In the genomic region with DNA sequence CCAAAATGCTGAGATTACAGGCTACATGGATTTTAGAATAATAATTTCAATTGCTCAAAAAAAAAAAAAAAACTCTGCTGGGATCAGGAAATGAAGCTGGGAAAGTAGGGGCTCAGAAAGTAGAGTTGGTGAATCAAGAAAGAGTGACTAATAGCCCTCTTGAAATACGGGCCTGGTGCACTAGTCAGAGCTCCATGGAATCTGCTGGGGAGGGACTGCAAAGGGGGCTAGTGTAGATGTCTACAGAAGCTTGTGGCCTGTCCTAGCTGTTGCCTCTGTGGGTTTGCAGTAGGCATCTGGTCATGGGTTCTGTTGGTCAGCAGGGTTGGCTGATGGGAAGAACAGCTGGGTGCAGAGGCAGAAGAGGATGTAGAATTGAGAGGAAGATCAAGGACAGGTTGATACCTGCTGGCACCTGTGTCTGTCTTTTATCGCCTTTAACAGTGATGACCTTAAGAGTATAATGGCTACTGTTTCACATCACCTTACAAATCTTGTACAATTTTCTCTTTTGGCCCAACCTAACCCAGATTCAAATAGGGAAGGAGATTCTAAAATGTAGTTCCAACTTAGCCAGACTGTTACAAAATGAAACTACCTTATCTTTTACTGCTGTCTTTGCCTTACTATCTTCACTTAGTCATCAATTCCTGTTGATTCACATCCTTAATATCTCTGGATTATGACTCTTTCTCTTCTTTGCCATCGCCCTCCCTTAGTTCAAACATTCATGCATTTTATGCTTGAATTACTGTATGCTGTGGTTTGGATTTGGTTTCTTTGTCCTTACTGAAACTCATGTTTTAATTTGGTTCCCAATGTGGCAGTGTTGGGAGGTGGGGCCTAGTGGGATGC, we compare ENCODE assay signal across 16 cellular contexts.
DNase-seq lines count a peak whose midpoint lies in the region; ATAC-seq and TF ChIP-seq lines count a peak whose summit lies in the region.
"Had no signal": no experiment of that assay in that cellular context is flagged by ENCODE, and none has a peak within 500 bp of the region (broad histone marks: within the 10 kb centered on the region; RNA-seq: fewer than 3 reads in every experiment).

No MANE protein-coding gene starts in this region.

- H3K27me3 Mint-ChIP-seq in H9 (ENCODE audit: low read depth) = peaks cover 4% of the 10 kb centered on the region; the same call in 1 of the 2 replicates

- no peak overlapping the region for H3K27ac Mint-ChIP-seq in H9
- H3K27ac Mint-ChIP-seq: B cell had no signal

- no peak overlapping the region for H3K23ac ChIP-seq in H9 (ENCODE audit: insufficient read length, low read depth, low read length)

- H3K9me3 Mint-ChIP-seq in H9 = no peaks in the 10 kb centered on the region

- H3K27me3 ChIP-seq in brain microvascular endothelial cell (replicated peaks) = no peaks in the 10 kb centered on the region
- no peaks in the 10 kb centered on the region for H3K27me3 ChIP-seq in H9 (ENCODE audit: insufficient read depth, low read length)
- H3K27me3 ChIP-seq: ascending aorta had no signal

- DNase-seq in AG09309 (ENCODE audit: low read depth) (peak; percentile 45), LHCN-M2 (ENCODE audit: low read depth) (peak; percentile 76), brain microvascular endothelial cell (peak; percentile 71), kidney glomerular epithelial cell (lab: John Stamatoyannopoulos, UW) (peak; percentile 33), H9 (no peak), T1000 (lab: John Stamatoyannopoulos, UW) (no peak)
- DNase-seq: activated effector memory CD4-positive, alpha-beta T cell treated with Interleukin-2 at 50 U/mL for 16 hours; DMS 273 treated with DMSO at 0.1 percent for 48 hours; mucosa of descending colon; NCI-H2081; SIG-M5 had no signal

- no peak overlapping the region for H2BK120ac ChIP-seq in H9 (ENCODE audit: low read depth, low read length, poor library complexity, severe bottlenecking)

- H3K36me3 ChIP-seq in brain microvascular endothelial cell (replicated peaks) = no peaks in the 10 kb centered on the region
- H3K36me3 ChIP-seq: ascending aorta had no signal

- no peak overlapping the region for H3K4ac ChIP-seq in H9 (ENCODE audit: low read depth, low read length)

- in situ Hi-C loops in brain microvascular endothelial cell (cut with HindIII; ENCODE audit: low pct_ligation_motif_present, low sequenced_read_pairs) = no loop called here

- H4K91ac ChIP-seq in H9 (ENCODE audit: insufficient read length, low read depth, low read length) = no peak overlapping the region

- no peak overlapping the region for H2AFZ ChIP-seq in H9 (ENCODE audit: low read length)
- H2AFZ ChIP-seq: parathyroid adenoma had no signal

- H3K14ac ChIP-seq in H9 (ENCODE audit: insufficient read depth, low read length) = no peak overlapping the region

- no peaks in the 10 kb centered on the region for H3K79me2 ChIP-seq in H9 (ENCODE audit: insufficient read depth, low read length)
- H3K79me2 ChIP-seq: parathyroid adenoma had no signal

- H2BK12ac ChIP-seq in H9 (ENCODE audit: insufficient read length, low read depth, low read length) = no peak overlapping the region

- H3K9ac ChIP-seq in H9 (ENCODE audit: extremely low read depth, insufficient read length, low read length) = no peak overlapping the region
- H3K9ac ChIP-seq: parathyroid adenoma had no signal

- H2BK15ac ChIP-seq in H9 (ENCODE audit: low read depth, low read length) = no peak overlapping the region

- H3K4me1 ChIP-seq in H9 (ENCODE audit: insufficient read depth, low read length) = no peaks in the 10 kb centered on the region
- H3K4me1 ChIP-seq: ascending aorta, parathyroid adenoma had no signal

- no peak overlapping the region for H4K8ac ChIP-seq in H9 (replicated peaks; ENCODE audit: insufficient read length, low read depth, low read length)

- peaks cover 4 to 5% of the 10 kb centered on the region in 2 experiments for H3K4me1 Mint-ChIP-seq in H9
- H3K4me1 Mint-ChIP-seq: B cell had no signal

- H3K36me3 Mint-ChIP-seq in H9 (ENCODE audit: insufficient read depth in 1 of 3, low read depth in 3 of 3) = no peaks in the 10 kb centered on the region

- no peaks in the 10 kb centered on the region for H4K20me1 ChIP-seq in H9 (ENCODE audit: control insufficient read depth, insufficient read depth, insufficient read length)

- H3K27ac ChIP-seq in brain microvascular endothelial cell = peak overlapping the region; percentile 65
- H3K27ac ChIP-seq in H9 (ENCODE audit: insufficient read length, low read depth, low read length) = no peak overlapping the region
- H3K27ac ChIP-seq: ascending aorta, parathyroid adenoma had no signal

- H3K18ac ChIP-seq in H9 (ENCODE audit: insufficient read length, low read depth, low read length) = no peak overlapping the region

- H3K4me3 Mint-ChIP-seq in H9 = no peak overlapping the region
- H3K4me3 Mint-ChIP-seq: B cell had no signal

- H3K56ac ChIP-seq in H9 (ENCODE audit: insufficient read length, low read depth, low read length) = no peak overlapping the region

- H3K9me3 ChIP-seq in H9 (ENCODE audit: control insufficient read depth, low read depth, low read length) = no peaks in the 10 kb centered on the region
- H3K9me3 ChIP-seq: ascending aorta, mucosa of descending colon had no signal

- H4K5ac ChIP-seq in H9 (ENCODE audit: insufficient read length, low read depth, low read length) = no peak overlapping the region

- no peak overlapping the region for H3K4me2 ChIP-seq in H9 (ENCODE audit: insufficient read depth, insufficient read length, low read length)

- H3K23me2 ChIP-seq in H9 (ENCODE audit: insufficient read length, low read depth, low read length, poor library complexity, severe bottlenecking) = no peaks in the 10 kb centered on the region

- TF ChIP-seq CTCF in AG09309 (IDR thresholded peaks at IDR 0.05; ENCODE audit: control insufficient read depth, insufficient read depth, low read depth, low read length, missing control alignments) (no peak), brain microvascular endothelial cell (IDR thresholded peaks at IDR 0.05; ENCODE audit: low read depth, low read length, missing control alignments) (no peak), H9 (conservative IDR thresholded peaks at IDR 0.05) (no peak)

- H3K79me1 ChIP-seq in H9 (ENCODE audit: insufficient read depth, low read depth, low read length, poor library complexity, severe bottlenecking) = no peaks in the 10 kb centered on the region

- no peak overlapping the region for H2AK5ac ChIP-seq in H9 (ENCODE audit: insufficient read length, low read length)

- H2BK5ac ChIP-seq in H9 (ENCODE audit: insufficient read length, low read length) = no peak overlapping the region

- H2BK20ac ChIP-seq in H9 (ENCODE audit: low read depth, low read length, poor library complexity, severe bottlenecking) = no peak overlapping the region

- ATAC-seq in GM21825 (IDR thresholded peaks at IDR 0.05; ENCODE audit: unreplicated experiment) (no peak), HG03432 (IDR thresholded peaks at IDR 0.05; ENCODE audit: unreplicated experiment) (no peak)
- ATAC-seq: mucosa of descending colon had no signal

- no CpG with 5 or more reads among the region's 3 CpGs for WGBS in H9 (ENCODE audit: extremely low coverage, insufficient read length, low lambda C conversion rate)

- no peak overlapping the region for H3T11ph ChIP-seq in H9 (ENCODE audit: low read length)

- H3K4me3 ChIP-seq in AG09309 (ENCODE audit: control insufficient read depth, low read depth, low read length) = no peak overlapping the region
- H3K4me3 ChIP-seq in brain microvascular endothelial cell (ENCODE audit: low read depth, low read length) = no peak overlapping the region
- H3K4me3 ChIP-seq: ascending aorta, mucosa of descending colon had no signal

Comparison
In these comparisons a context has a peak if more than half of its experiments do, and no peak if none do; other contexts are left out.
1. DNase-seq: peak in AG09309 (single experiment), LHCN-M2 (single experiment), brain microvascular endothelial cell (single experiment) and kidney glomerular epithelial cell (single experiment); none in H9 (single experiment) and T1000 (single experiment).